In the genomic region with DNA sequence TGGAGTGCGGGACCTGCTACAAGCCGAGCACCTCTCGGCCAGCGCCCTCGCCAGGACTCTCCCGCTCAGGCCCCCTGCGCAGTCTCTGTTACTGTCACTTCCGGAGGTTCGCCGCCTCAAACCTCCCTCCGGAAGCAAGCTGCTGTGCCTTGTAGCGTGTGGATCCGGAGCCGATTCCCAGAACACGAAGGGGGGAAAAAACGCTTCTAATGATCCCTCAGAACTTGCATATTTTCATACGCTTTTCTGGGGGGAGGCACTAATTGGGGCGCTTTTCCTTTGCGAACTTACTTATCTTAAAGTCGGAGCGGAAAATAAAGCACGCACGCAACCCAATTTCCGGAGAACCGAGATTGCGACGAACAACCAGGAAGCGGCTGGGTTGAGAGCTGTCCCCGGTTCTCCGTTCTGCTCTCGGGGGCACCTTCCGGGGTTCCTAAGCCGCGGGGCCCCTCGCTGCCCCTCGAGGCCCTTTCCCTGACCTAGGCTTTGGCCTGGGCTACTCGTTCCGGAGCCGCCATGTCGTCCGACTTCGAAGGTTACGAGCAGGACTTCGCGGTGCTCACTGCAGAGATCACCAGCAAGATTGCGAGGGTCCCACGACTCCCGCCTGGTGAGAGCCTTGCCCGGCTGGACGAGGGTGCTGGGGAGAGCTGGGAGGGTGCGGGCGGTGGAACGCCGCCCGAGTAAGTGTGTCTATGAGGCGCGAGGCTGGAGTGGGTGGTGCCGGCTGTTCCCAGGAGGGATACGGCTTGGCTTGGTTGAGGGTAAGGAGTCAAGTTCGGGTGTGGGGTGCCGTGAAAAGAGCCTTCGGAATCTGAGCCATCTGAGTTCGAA, we compare ENCODE assay signal across 8 cellular contexts. TPM values are rescaled to one million over a fixed set of nuclear protein-coding genes. Genes with fewer than 3 reads are reported as not detected.
DNase-seq lines count a peak whose midpoint lies in the region; ATAC-seq and TF ChIP-seq lines count a peak whose summit lies in the region.

Gene VTI1A, plus strand, starts transcription at position 361 of the 837 bp plus-strand sequence. Its CDS starts 159 bp downstream, at position 520.
A gene with protein sequence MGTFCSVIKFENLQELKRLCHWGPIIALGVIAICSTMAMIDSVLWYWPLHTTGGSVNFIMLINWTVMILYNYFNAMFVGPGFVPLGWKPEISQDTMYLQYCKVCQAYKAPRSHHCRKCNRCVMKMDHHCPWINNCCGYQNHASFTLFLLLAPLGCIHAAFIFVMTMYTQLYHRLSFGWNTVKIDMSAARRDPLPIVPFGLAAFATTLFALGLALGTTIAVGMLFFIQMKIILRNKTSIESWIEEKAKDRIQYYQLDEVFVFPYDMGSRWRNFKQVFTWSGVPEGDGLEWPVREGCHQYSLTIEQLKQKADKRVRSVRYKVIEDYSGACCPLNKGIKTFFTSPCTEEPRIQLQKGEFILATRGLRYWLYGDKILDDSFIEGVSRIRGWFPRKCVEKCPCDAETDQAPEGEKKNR (minus strand): TSS at position 60 of the 837 bp plus-strand sequence. CDS start 1,478 bp downstream, outside the sequence.

- peak within 1 kb of the TSS; percentile 88 for H3K27ac ChIP-seq in KOPT-K1 (ENCODE audit: low read depth, low read length, poor library complexity, severe bottlenecking)
- peak within 1 kb of the TSS; percentile 64 for H3K27ac ChIP-seq in RWPE2 (ENCODE audit: poor library complexity, severe bottlenecking)

- no peaks in the 10 kb centered on the region for H3K9me3 Mint-ChIP-seq in neural crest cell

- peak within 1 kb of the TSS; percentile 88 for H3K4me3 Mint-ChIP-seq in neural crest cell

- peaks cover 42% of the 10 kb centered on the region for H3K4me1 Mint-ChIP-seq in neural crest cell

- no peaks in the 10 kb centered on the region for H3K27me3 Mint-ChIP-seq in neural crest cell (ENCODE audit: low read depth)

- H3K4me3 ChIP-seq in RWPE2 (ENCODE audit: severe bottlenecking): peak within 1 kb of the TSS; percentile 96
- peak within 1 kb of the TSS; percentile 100 for H3K4me3 ChIP-seq in fibroblast of villous mesenchyme (ENCODE audit: low read depth, low read length)

- peak within 1 kb of the TSS; percentile 100 for H3K27ac Mint-ChIP-seq in neural crest cell (ENCODE audit: unreplicated experiment)

- H3K36me3 ChIP-seq in KOPT-K1 (ENCODE audit: insufficient read depth, low read length) (peaks cover 48% of the 10 kb centered on the region), RWPE2 (ENCODE audit: low read depth) (peaks cover 44% of the 10 kb centered on the region)

- TF ChIP-seq CTCF in RWPE2 (IDR thresholded peaks at IDR 0.05; ENCODE audit: poor library complexity, severe bottlenecking) (peak; percentile 11), fibroblast of villous mesenchyme (IDR thresholded peaks at IDR 0.05; ENCODE audit: insufficient read depth, low read depth, low read length) (peak; percentile 25), neural crest cell (conservative IDR thresholded peaks at IDR 0.05) (no peak)

- DNase-seq in EL (peak; percentile 84), RWPE2 (ENCODE audit: low spot score) (peak; percentile 77), fibroblast of villous mesenchyme (ENCODE audit: low read depth) (peak; percentile 90), neural crest cell (ENCODE audit: low read depth, low spot score) (peak; percentile 77), stromal cell of bone marrow (ENCODE audit: low read depth) (peak; percentile 67)
- peak; percentile 95 for DNase-seq in activated effector memory CD4-positive, alpha-beta T cell treated with anti-CD3 and anti-CD28 coated beads, Interleukin-2, amount 50 U/mL, for 16 hours

- H3K4me1 ChIP-seq in RWPE2 (ENCODE audit: insufficient read depth, poor library complexity, severe bottlenecking): peaks cover 10% of the 10 kb centered on the region

- H3K9me3 ChIP-seq in KOPT-K1 (ENCODE audit: insufficient read depth, low read length, poor library complexity, severe bottlenecking) (no peaks in the 10 kb centered on the region), RWPE2 (ENCODE audit: severe bottlenecking) (no peaks in the 10 kb centered on the region)

- ATAC-seq in GM21786 (IDR thresholded peaks at IDR 0.05; ENCODE audit: unreplicated experiment) (peak; percentile 93), RWPE2 (ENCODE audit: low read depth) (peak; percentile 90)

- H3K27me3 ChIP-seq in RWPE2 (ENCODE audit: insufficient read depth, poor library complexity, severe bottlenecking): no peaks in the 10 kb centered on the region

- peaks cover 2% of the 10 kb centered on the region for H3K36me3 Mint-ChIP-seq in neural crest cell (ENCODE audit: low read depth)

RNA-seq across cellular contexts. Expression of gene VTI1A, which starts in this region (rescaled TPM):
- 31.6 and 37.1 TPM in 2 replicates for total RNA-seq in fibroblast of villous mesenchyme
- 30.4 and 34.2 TPM in 2 replicates for total RNA-seq in neural crest cell

RNA-seq across cellular contexts. Expression of the second gene that starts in this region (rescaled TPM):
- total RNA-seq in fibroblast of villous mesenchyme (19.0 and 31.5 TPM in 2 replicates), neural crest cell (45.0 and 45.5 TPM in 2 replicates)

Comparison
In these comparisons a context has a peak if more than half of its experiments do, and no peak if none do; other contexts are left out.
1. Peak in every context shown above with its lines: DNase-seq, ATAC-seq, H3K4me3 ChIP-seq and H3K27ac ChIP-seq.